In genomic region chr12:52552055-52552454, GRCh38 we compare ENCODE assay signal across 23 cellular contexts. TPM values are rescaled to one million over a fixed set of nuclear protein-coding genes. Genes with fewer than 3 reads are reported as not detected.
DNase-seq lines count a peak whose midpoint lies in the region; ATAC-seq and TF ChIP-seq lines count a peak whose summit lies in the region.
"Had no signal": no experiment of that assay in that cellular context is flagged by ENCODE, and none has a peak within 500 bp of the region (broad histone marks: within the 10 kb centered on the region; RNA-seq: fewer than 3 reads in every experiment).

No MANE protein-coding gene starts in this region.

- H3K27ac ChIP-seq in substantia nigra (ENCODE audit: low read depth, low read length, poor library complexity, severe bottlenecking), result no peak overlapping the region
- no peak overlapping the region for H3K27ac ChIP-seq in ascending aorta
- H3K27ac ChIP-seq: Peyer's patch, SJSA1 had no signal

- H3K36me3 ChIP-seq in ascending aorta, result no peaks in the 10 kb centered on the region
- H3K36me3 ChIP-seq: Peyer's patch, SJSA1 had no signal

- no peaks in the 10 kb centered on the region for H3K9me3 ChIP-seq in ascending aorta
- H3K9me3 ChIP-seq: Peyer's patch, SJSA1 had no signal

- TF ChIP-seq CTCF in ascending aorta (IDR thresholded peaks at IDR 0.05), result no peak

- no peaks in the 10 kb centered on the region for H3K4me1 ChIP-seq in ascending aorta
- H3K4me1 ChIP-seq: Peyer's patch, SJSA1 had no signal

- intact Hi-C loops in left cardiac atrium (cut with DNase I) (no loop called here), Right ventricle myocardium inferior (cut with DNase I) (no loop called here), ascending aorta (cut with DNase I) (no loop called here)

- no peak for DNase-seq in left cardiac atrium
- no peak for DNase-seq in Right ventricle myocardium inferior (ENCODE audit: missing footprints)
- DNase-seq in anterior cingulate cortex (lab: John Stamatoyannopoulos, UW), result peak in 34 of 58 donors; percentile 1 to 66 (median 24)
- peak; percentile 13 for DNase-seq in midbrain (lab: John Stamatoyannopoulos, UW)
- DNase-seq in substantia nigra (lab: John Stamatoyannopoulos, UW), result peak in 27 of 49 donors; percentile 3 to 71 (median 37)
- DNase-seq in ascending aorta (ENCODE audit: low spot score in 2 of 2), result no peak
- DNase-seq: CD4-positive, CD25-positive, alpha-beta regulatory T cell; DMS79 treated with DMSO at 0.1 percent for 48 hours; GOT3; HCEC 1CT; NCI-H1694; NCI-H2081; NCI-H2171; NCI-H345; NCI-H524; NCI-H774; Peyer's patch had no signal

- peak; percentile 54 to 59 for ATAC-seq in left cardiac atrium
- ATAC-seq in Right ventricle myocardium inferior, result no peak
- ATAC-seq in GM19351 (IDR thresholded peaks at IDR 0.05; ENCODE audit: unreplicated experiment), result no peak
- ATAC-seq in GM21529 (IDR thresholded peaks at IDR 0.05; ENCODE audit: unreplicated experiment), result no peak

- H3K27me3 ChIP-seq in ascending aorta, result no peaks in the 10 kb centered on the region
- H3K27me3 ChIP-seq: Peyer's patch had no signal

- no peak overlapping the region for H3K4me3 ChIP-seq in ascending aorta
- H3K4me3 ChIP-seq: Peyer's patch, SJSA1 had no signal

RNA-seq across cellular contexts. Expression of gene KRT71, which starts 0.9 kb away (rescaled TPM):
- not detected for total RNA-seq in left cardiac atrium
- not detected for total RNA-seq in Right ventricle myocardium inferior
- not detected for total RNA-seq in ascending aorta
- total RNA-seq: A172; CD4-positive, CD25-positive, alpha-beta regulatory T cell; MCF 10A; OCI-LY7; Peyer's patch; SJSA1 had no signal

RNA-seq across cellular contexts. Expression of gene KRT74, which starts 21.6 kb away (rescaled TPM):
- total RNA-seq in left cardiac atrium, result not detected
- not detected for total RNA-seq in Right ventricle myocardium inferior
- not detected for total RNA-seq in ascending aorta
- total RNA-seq: A172; CD4-positive, CD25-positive, alpha-beta regulatory T cell; MCF 10A; OCI-LY7; Peyer's patch; SJSA1 had no signal

RNA-seq across cellular contexts. Expression of gene KRT5, which starts 31.9 kb away (rescaled TPM):
- 1 to 10 TPM; 1.2 to 4.6 TPM for total RNA-seq in left cardiac atrium
- 0.16 TPM for total RNA-seq in Right ventricle myocardium inferior
- total RNA-seq in ascending aorta, result 1.6 TPM
- total RNA-seq: CD4-positive, CD25-positive, alpha-beta regulatory T cell; SJSA1 had no signal

RNA-seq across cellular contexts. Expression of gene KRT72, which starts 49.2 kb away (rescaled TPM):
- not detected for total RNA-seq in left cardiac atrium
- total RNA-seq in Right ventricle myocardium inferior, result not detected
- total RNA-seq in ascending aorta, result not detected
- total RNA-seq: A172, MCF 10A, OCI-LY7, SJSA1 had no signal

RNA-seq across cellular contexts. Expression of gene KRT6A, which starts 59.0 kb away (rescaled TPM):
- total RNA-seq in left cardiac atrium, result 1 to 10 TPM in 1 of 2 donors, under 1 TPM in 1; 0.24 to 1.2 TPM
- total RNA-seq in Right ventricle myocardium inferior, result 0.16 TPM
- 3.4 TPM for total RNA-seq in ascending aorta
- total RNA-seq: A172; CD4-positive, CD25-positive, alpha-beta regulatory T cell; SJSA1 had no signal

Comparison
In these comparisons a context has a peak if more than half of its experiments do, and no peak if none do; other contexts are left out.
1. ATAC-seq: peak in left cardiac atrium (2 of 2); none in Right ventricle myocardium inferior (single experiment), GM19351 (single experiment) and GM21529 (single experiment).
2. DNase-seq: peak in anterior cingulate cortex (34 of 58), midbrain (single experiment) and substantia nigra (27 of 49); none in left cardiac atrium (single experiment), Right ventricle myocardium inferior (single experiment) and ascending aorta (0 of 2).